Comparison of ENCODE assay signal across 1 cellular context in the genomic region with DNA sequence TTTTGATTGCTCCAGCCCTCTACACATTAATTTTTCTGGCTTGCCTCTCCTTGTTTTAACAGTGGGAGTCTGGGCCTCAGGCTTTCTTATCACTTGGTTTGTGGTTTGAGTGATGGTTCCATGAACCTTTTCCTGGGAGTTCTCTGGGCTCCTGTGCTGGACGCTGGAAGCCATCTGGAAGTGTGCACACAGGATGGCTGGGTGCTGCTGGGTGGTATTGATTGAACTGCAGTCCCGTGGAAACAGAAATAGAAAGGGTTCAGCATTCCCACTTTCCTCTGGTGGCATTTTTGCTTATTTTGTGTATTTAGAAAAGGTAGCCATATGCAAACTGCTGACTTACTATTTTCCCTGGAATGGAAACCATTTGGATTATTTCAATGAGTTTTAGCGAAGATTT.
TF ChIP-seq lines count a peak whose summit lies in the region.

No MANE protein-coding gene starts in this region.

TF ChIP-seq in IMR-90, 13 proteins besides CTCF, POLR2A, EP300 and RAD21:
- TF ChIP-seq CEBPB (IDR thresholded peaks at IDR 0.05; ENCODE audit: low read depth, low read length) (no peak), CHD1 (IDR thresholded peaks at IDR 0.05; ENCODE audit: low read depth, low read length) (no peak), RCOR1 (IDR thresholded peaks at IDR 0.05; ENCODE audit: insufficient replicate concordance, low read length) (no peak), BHLHE40 (IDR thresholded peaks at IDR 0.05; ENCODE audit: low read depth, low read length) (no peak), MXI1 (IDR thresholded peaks at IDR 0.05; ENCODE audit: borderline replicate concordance, low read depth, low read length) (no peak), MAFK (IDR thresholded peaks at IDR 0.05; ENCODE audit: low read depth, low read length) (no peak; the same call in 1 of the 2 replicates), NFE2L2 (IDR thresholded peaks at IDR 0.05; ENCODE audit: low read depth, low read length) (no peak), RFX5 (IDR thresholded peaks at IDR 0.05; ENCODE audit: low read depth, low read length) (no peak), MAZ (IDR thresholded peaks at IDR 0.05; ENCODE audit: borderline replicate concordance, low read depth, low read length) (no peak), FOS (IDR thresholded peaks at IDR 0.05; ENCODE audit: low read depth, low read length) (no peak), SMC3 (IDR thresholded peaks at IDR 0.05; ENCODE audit: low read depth, low read length) (no peak)
- TF ChIP-seq, protein P1, sequence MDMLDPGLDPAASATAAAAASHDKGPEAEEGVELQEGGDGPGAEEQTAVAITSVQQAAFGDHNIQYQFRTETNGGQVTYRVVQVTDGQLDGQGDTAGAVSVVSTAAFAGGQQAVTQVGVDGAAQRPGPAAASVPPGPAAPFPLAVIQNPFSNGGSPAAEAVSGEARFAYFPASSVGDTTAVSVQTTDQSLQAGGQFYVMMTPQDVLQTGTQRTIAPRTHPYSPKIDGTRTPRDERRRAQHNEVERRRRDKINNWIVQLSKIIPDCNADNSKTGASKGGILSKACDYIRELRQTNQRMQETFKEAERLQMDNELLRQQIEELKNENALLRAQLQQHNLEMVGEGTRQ (IDR thresholded peaks at IDR 0.05; ENCODE audit: low read depth, low read length): no peak
- TF ChIP-seq, protein P2, sequence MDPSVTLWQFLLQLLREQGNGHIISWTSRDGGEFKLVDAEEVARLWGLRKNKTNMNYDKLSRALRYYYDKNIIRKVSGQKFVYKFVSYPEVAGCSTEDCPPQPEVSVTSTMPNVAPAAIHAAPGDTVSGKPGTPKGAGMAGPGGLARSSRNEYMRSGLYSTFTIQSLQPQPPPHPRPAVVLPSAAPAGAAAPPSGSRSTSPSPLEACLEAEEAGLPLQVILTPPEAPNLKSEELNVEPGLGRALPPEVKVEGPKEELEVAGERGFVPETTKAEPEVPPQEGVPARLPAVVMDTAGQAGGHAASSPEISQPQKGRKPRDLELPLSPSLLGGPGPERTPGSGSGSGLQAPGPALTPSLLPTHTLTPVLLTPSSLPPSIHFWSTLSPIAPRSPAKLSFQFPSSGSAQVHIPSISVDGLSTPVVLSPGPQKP (IDR thresholded peaks at IDR 0.05; ENCODE audit: borderline replicate concordance, low read depth, low read length): no peak
